8 cellular contexts compared by ENCODE assay signal in the genomic region with DNA sequence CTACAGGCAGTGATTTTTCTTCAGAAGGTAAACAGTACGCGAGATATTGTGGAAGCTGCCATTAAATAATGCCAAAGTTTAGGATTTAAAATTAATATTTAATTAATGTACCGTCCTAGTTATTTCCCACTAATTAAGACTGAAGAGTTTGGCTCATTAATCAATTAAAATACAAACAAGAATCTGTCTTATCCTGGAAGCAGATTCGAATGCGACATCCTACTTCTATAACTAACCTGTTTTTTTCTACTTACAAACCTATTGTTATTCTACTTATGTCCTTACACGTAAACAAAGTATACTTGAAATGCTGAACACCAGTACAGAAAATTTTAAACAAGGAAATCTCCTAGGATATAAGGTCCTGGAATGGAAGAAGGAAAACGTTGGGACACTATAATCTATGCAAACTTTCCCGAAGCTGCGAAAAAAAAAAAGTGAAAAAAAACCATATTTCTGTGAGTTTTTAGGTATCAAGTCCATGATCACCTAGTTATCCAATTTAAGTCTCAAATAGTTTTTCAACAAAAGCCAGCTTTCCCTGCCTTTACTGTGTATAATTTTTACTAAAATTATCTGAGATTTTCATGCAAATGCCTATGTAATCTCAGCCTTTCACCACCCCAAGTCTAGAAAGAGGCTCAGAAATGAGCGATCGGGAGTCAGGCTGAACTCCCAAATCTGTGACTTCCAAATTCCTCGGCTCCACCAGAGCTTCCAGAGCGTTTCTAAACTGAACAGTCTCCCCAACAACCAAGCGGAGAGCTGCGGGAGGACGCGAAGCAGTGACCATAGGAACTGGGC. TPM values are rescaled to one million over a fixed set of nuclear protein-coding genes. Genes with fewer than 3 reads are reported as not detected.
DNase-seq lines count a peak whose midpoint lies in the region; ATAC-seq and TF ChIP-seq lines count a peak whose summit lies in the region.

No MANE protein-coding gene starts in this region.

- peak overlapping the region; percentile 85 for H3K4me2 ChIP-seq in neural progenitor cell

- TF ChIP-seq CTCF in endodermal cell (conservative IDR thresholded peaks at IDR 0.05) (no peak), neural progenitor cell (IDR thresholded peaks at IDR 0.05) (no peak), GM10248 (IDR thresholded peaks at IDR 0.05; ENCODE audit: control extremely low read depth, extremely low read depth, low read depth, missing control alignments) (no peak)

- peaks cover 12 to 14% of the 10 kb centered on the region in 2 donors for H3K36me3 Mint-ChIP-seq in CD4-positive, alpha-beta memory T cell
- H3K36me3 Mint-ChIP-seq in endodermal cell (ENCODE audit: low read depth) (peaks cover 14% of the 10 kb centered on the region), neural progenitor cell (peaks cover 2% of the 10 kb centered on the region)

- peak overlapping the region; percentile 50 to 97 for H3K4me3 ChIP-seq in CD4-positive, alpha-beta memory T cell (ENCODE audit: low read length in 2 of 2)
- H3K4me3 ChIP-seq in endodermal cell (ENCODE audit: low read length) (peak overlapping the region; percentile 92), neural progenitor cell (peak overlapping the region; percentile 79)

- H3K4me1 Mint-ChIP-seq in CD4-positive, alpha-beta memory T cell: peaks cover 11 to 31% (median 17%) of the 10 kb centered on the region in 4 donors
- H3K4me1 Mint-ChIP-seq in endodermal cell (peaks cover 8% of the 10 kb centered on the region), neural progenitor cell (peaks cover 7% of the 10 kb centered on the region)

- CTCF ChIA-PET in CD4-positive, alpha-beta memory T cell (lab: Charles Lee; ENCODE audit: partially characterized antibody): interaction anchor here (0.9 to 3.2 kb wide), 5 partner anchors 14 to 197 kb away, joined by 3 to 20 read pairs (median 3); partner anchors contain the start of genes EIF5B, LIPT1 and TSGA10
- CTCF ChIA-PET in GM10248 (lab: Yijun Ruan, JAX): interaction anchor here (0.8 to 1.5 kb wide), 3 partner anchors 15 to 572 kb away, joined by 3 to 5 read pairs (median 3); partner anchors contain the start of genes LIPT1 and TSGA10

- peak overlapping the region; percentile 93 to 99 (median 96) for H3K4me3 Mint-ChIP-seq in CD4-positive, alpha-beta memory T cell
- peak overlapping the region; percentile 92 for H3K4me3 Mint-ChIP-seq in endodermal cell
- H3K4me3 Mint-ChIP-seq in neural progenitor cell: peak overlapping the region; percentile 96

- H3K4me1 ChIP-seq in CD4-positive, alpha-beta memory T cell (ENCODE audit: insufficient read depth, low read length): peaks cover 18% of the 10 kb centered on the region
- H3K4me1 ChIP-seq in endodermal cell (ENCODE audit: control insufficient read depth, insufficient read depth, low read length) (no peaks in the 10 kb centered on the region), neural progenitor cell (peaks cover 12% of the 10 kb centered on the region)

- peak overlapping the region; percentile 93 for H2AFZ ChIP-seq in neural progenitor cell (replicated peaks)

- no peaks in the 10 kb centered on the region for H4K20me1 ChIP-seq in neural progenitor cell (ENCODE audit: low read depth)

- ATAC-seq in HG03457 (IDR thresholded peaks at IDR 0.05; ENCODE audit: unreplicated experiment): no peak
- ATAC-seq in GM18867 (IDR thresholded peaks at IDR 0.05; ENCODE audit: unreplicated experiment): no peak

- WGBS in endodermal cell (ENCODE audit: insufficient coverage in 1 of 2, insufficient read length in 1 of 2), 2 experiments: 25 to 31% methylated on average over 4 to 17 of the region's 17 CpGs

- no peaks in the 10 kb centered on the region for H3K36me3 ChIP-seq in CD4-positive, alpha-beta memory T cell (ENCODE audit: insufficient read depth, low read length)
- H3K36me3 ChIP-seq in endodermal cell (ENCODE audit: control insufficient read depth, insufficient read depth, low read length) (no peaks in the 10 kb centered on the region), neural progenitor cell (no peaks in the 10 kb centered on the region)

- H3K27ac ChIP-seq in CD4-positive, alpha-beta memory T cell (ENCODE audit: low read depth, low read length): peak overlapping the region; percentile 86
- H3K27ac ChIP-seq in endodermal cell (ENCODE audit: low read depth, low read length) (no peak overlapping the region), neural progenitor cell (no peak overlapping the region)

- peak overlapping the region; percentile 96 to 99 (median 98) for H3K27ac Mint-ChIP-seq in CD4-positive, alpha-beta memory T cell
- H3K27ac Mint-ChIP-seq in endodermal cell (peak overlapping the region; percentile 94), neural progenitor cell (peak overlapping the region; percentile 63)

- no peaks in the 10 kb centered on the region for H3K27me3 Mint-ChIP-seq in CD4-positive, alpha-beta memory T cell
- peaks cover 8% of the 10 kb centered on the region for H3K27me3 Mint-ChIP-seq in endodermal cell (ENCODE audit: insufficient read depth)
- H3K27me3 Mint-ChIP-seq in neural progenitor cell (ENCODE audit: insufficient read depth, low read depth): peaks cover 14% of the 10 kb centered on the region

- peaks cover 30% of the 10 kb centered on the region for H3F3A ChIP-seq in neural progenitor cell (ENCODE audit: low read depth)

- H3K9me3 Mint-ChIP-seq in CD4-positive, alpha-beta memory T cell: peaks cover 0 to 10% (median 0%) of the 10 kb centered on the region in 8 donors
- H3K9me3 Mint-ChIP-seq in endodermal cell (peaks cover 32% of the 10 kb centered on the region), neural progenitor cell (peaks cover 9% of the 10 kb centered on the region)

- peak overlapping the region; percentile 28 for H3K9ac ChIP-seq in endodermal cell (ENCODE audit: extremely low read depth, low read length, poor library complexity, severe bottlenecking)
- H3K9ac ChIP-seq in neural progenitor cell: peak overlapping the region; percentile 15

- DNase-seq in CD4-positive, alpha-beta memory T cell: peak in 1 of 5 donors; percentile 5
- DNase-seq in NCI-H226 (peak; percentile 2), endodermal cell (no peak), neural progenitor cell (ENCODE audit: low spot score) (no peak), GF-D8 (lab: John Stamatoyannopoulos, UW) (no peak), GM10248 (ENCODE audit: extremely low spot score) (no peak)

- H3K79me2 ChIP-seq in neural progenitor cell (ENCODE audit: low read depth): peaks cover 12% of the 10 kb centered on the region

- intact Hi-C loops in CD4-positive, alpha-beta memory T cell (cut with micrococcal nuclease): loop anchor here (2.0 kb wide), 1 partner anchor 73 kb away; no protein-coding TSS in a partner anchor

- POLR2A ChIA-PET in CD4-positive, alpha-beta memory T cell (lab: Charles Lee; ENCODE audit: partially characterized antibody): interaction anchor here (0.6 to 2.6 kb wide), 24 partner anchors 11 to 1144 kb away, joined by 3 to 112 read pairs (median 4); partner anchors contain the start of genes COA5, EIF5B, LIPT1 and MITD1
- POLR2A ChIA-PET in GM10248 (lab: Yijun Ruan, JAX): interaction anchor here (1.0 kb wide), 1 partner anchor 15 kb away, joined by 6 read pairs; the partner anchor contains the start of genes LIPT1 and TSGA10

- H3K9me3 ChIP-seq in CD4-positive, alpha-beta memory T cell (ENCODE audit: control insufficient read depth in 1 of 2, low read length in 2 of 2): no peaks in the 10 kb centered on the region
- peaks cover 26% of the 10 kb centered on the region for H3K9me3 ChIP-seq in endodermal cell (ENCODE audit: control insufficient read depth, low read length)
- H3K9me3 ChIP-seq in neural progenitor cell (ENCODE audit: low read depth): no peaks in the 10 kb centered on the region

- H3K27me3 ChIP-seq in CD4-positive, alpha-beta memory T cell (ENCODE audit: insufficient read depth, low read length): no peaks in the 10 kb centered on the region
- H3K27me3 ChIP-seq in endodermal cell (ENCODE audit: control insufficient read depth, insufficient read depth, low read length, poor library complexity, severe bottlenecking): no peaks in the 10 kb centered on the region
- peaks cover 10% of the 10 kb centered on the region for H3K27me3 ChIP-seq in neural progenitor cell

RNA-seq across cellular contexts. Expression of gene C2orf15, which starts 1.2 kb away (rescaled TPM):
- 1 to 10 TPM; 2.3 to 3.2 TPM for total RNA-seq in CD4-positive, alpha-beta memory T cell
- 1 to 10 TPM; 4.7 to 4.9 TPM for polyA plus RNA-seq in CD4-positive, alpha-beta memory T cell
- total RNA-seq in endodermal cell (1 to 10 TPM; 3.1 to 6.5 TPM), neural progenitor cell (ENCODE audit: low replicate concordance) (5.6 and 5.8 TPM in 2 replicates)
- 2.0 TPM for polyA plus RNA-seq in endodermal cell (2013, experiment 1 of 2)
- 1.9 TPM for polyA plus RNA-seq in endodermal cell (2013, experiment 2 of 2)

RNA-seq across cellular contexts. Expression of gene TSGA10, which starts 14.5 kb away (rescaled TPM):
- total RNA-seq in CD4-positive, alpha-beta memory T cell: 10 to 100 TPM; 20.7 to 22.6 TPM
- polyA plus RNA-seq in CD4-positive, alpha-beta memory T cell: 10 to 100 TPM; 17.0 to 17.3 TPM
- 10 to 100 TPM in 1 of 2 donors, 1 to 10 TPM in 1; 7.8 to 12.4 TPM for total RNA-seq in endodermal cell
- 4.5 TPM for polyA plus RNA-seq in endodermal cell (2013, experiment 1 of 2)
- polyA plus RNA-seq in endodermal cell (2013, experiment 2 of 2): 3.3 TPM
- 5.8 and 6.6 TPM in 2 replicates for total RNA-seq in neural progenitor cell (ENCODE audit: low replicate concordance)

RNA-seq across cellular contexts. Expression of gene LIPT1, which starts 14.5 kb away (rescaled TPM):
- total RNA-seq in CD4-positive, alpha-beta memory T cell: 10 to 100 TPM; 23.4 to 24.4 TPM
- polyA plus RNA-seq in CD4-positive, alpha-beta memory T cell: 10 to 100 TPM; 20.5 to 25.6 TPM
- total RNA-seq in endodermal cell: 10 to 100 TPM in 1 of 2 donors, 1 to 10 TPM in 1; 8.0 to 12.2 TPM
- 11.6 TPM for polyA plus RNA-seq in endodermal cell (2013, experiment 1 of 2)
- polyA plus RNA-seq in endodermal cell (2013, experiment 2 of 2): 7.5 TPM
- 9.1 and 9.6 TPM in 2 replicates for total RNA-seq in neural progenitor cell (ENCODE audit: low replicate concordance)

RNA-seq across cellular contexts. Expression of gene MITD1, which starts 40.6 kb away (rescaled TPM):
- 10 to 100 TPM; 79.1 to 84.3 TPM for total RNA-seq in CD4-positive, alpha-beta memory T cell
- 10 to 100 TPM; 54.7 to 73.9 TPM for polyA plus RNA-seq in CD4-positive, alpha-beta memory T cell
- 10 to 100 TPM; 39.2 to 47.3 TPM for total RNA-seq in endodermal cell
- polyA plus RNA-seq in endodermal cell (2013, experiment 1 of 2): 45.1 TPM
- 42.1 TPM for polyA plus RNA-seq in endodermal cell (2013, experiment 2 of 2)
- 51.6 and 82.3 TPM in 2 replicates for total RNA-seq in neural progenitor cell (ENCODE audit: low replicate concordance)

RNA-seq across cellular contexts. Expression of gene MRPL30, which starts 40.7 kb away (rescaled TPM):
- 10 to 100 TPM; 20.2 to 22.7 TPM for total RNA-seq in CD4-positive, alpha-beta memory T cell
- 10 to 100 TPM; 12.4 to 17.0 TPM for polyA plus RNA-seq in CD4-positive, alpha-beta memory T cell
- total RNA-seq in endodermal cell: 10 to 100 TPM; 39.8 to 46.1 TPM
- polyA plus RNA-seq in endodermal cell (2013, experiment 1 of 2): 51.2 TPM
- 47.2 TPM for polyA plus RNA-seq in endodermal cell (2013, experiment 2 of 2)
- 67.9 and 110 TPM in 2 replicates for total RNA-seq in neural progenitor cell (ENCODE audit: low replicate concordance)
